ENCODE assay signal across 28 cellular contexts in the genomic region with DNA sequence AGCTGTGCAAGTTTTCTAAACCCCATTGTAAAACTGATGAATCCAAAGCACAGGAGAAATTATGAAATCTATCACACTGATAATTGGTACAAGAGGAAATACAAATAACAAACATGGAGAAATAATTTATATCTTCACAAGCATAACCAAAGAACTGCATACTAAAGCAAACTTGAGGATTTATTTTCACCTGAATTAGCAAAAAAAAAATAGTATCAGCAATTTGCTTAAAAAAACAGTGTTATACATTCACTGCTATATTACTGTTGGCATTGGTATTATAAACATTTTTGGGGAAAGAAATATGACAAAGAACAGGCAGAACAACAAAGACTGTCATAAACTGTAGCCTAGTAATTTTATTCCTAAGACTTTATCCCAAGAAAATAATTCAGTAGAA.
"Had no signal": no experiment of that assay in that cellular context is flagged by ENCODE, and none has a peak within 500 bp of the region (broad histone marks: within the 10 kb centered on the region; RNA-seq: fewer than 3 reads in every experiment).

No MANE protein-coding gene starts in this region.

- H3K9ac ChIP-seq: neural progenitor cell, parathyroid adenoma had no signal

- H3K4me3 ChIP-seq: hepatocyte, left lung, lower lobe of right lung, neural progenitor cell, right atrium auricular region, skin epidermis, stomach, testis, thyroid gland, transverse colon, upper lobe of left lung, vagina had no signal

- ATAC-seq: left colon; left lung; lower lobe of right lung; naive thymus-derived CD8-positive, alpha-beta T cell; sciatic nerve; stimulated activated naive B cell treated with anti-CD40 and anti-IgM and Interleukin-4, amounts not matched to agents 10 μg/mL and 1 μg/mL and 100 μg/mL, for 72 hours; stimulated activated naive CD8-positive, alpha-beta T cell treated with anti-CD3 and anti-CD28 coated beads, Interleukin-15, Interleukin-2, amounts not matched to agents 100 U/mL and 50 U/mL, for 24 hours had no signal

- H3K36me3 ChIP-seq: left lung, lower lobe of right lung, neural progenitor cell, neutrophil, right atrium auricular region, stomach, thyroid gland, transverse colon, upper lobe of left lung, vagina had no signal

- H3K9me3 Mint-ChIP-seq: nephron had no signal

- H3K4me1 ChIP-seq: left lung, lower lobe of right lung, parathyroid adenoma, right atrium auricular region, stomach, testis, thyroid gland, transverse colon, upper lobe of left lung, vagina had no signal

- H3K4me2 ChIP-seq: hepatocyte, neural progenitor cell had no signal

- H3K4me3 Mint-ChIP-seq: naive thymus-derived CD8-positive, alpha-beta T cell; nephron; stimulated activated naive B cell treated with anti-CD40 and anti-IgM and Interleukin-4, amounts not matched to agents 10 μg/mL and 1 μg/mL and 100 μg/mL, for 72 hours had no signal

- H3K27me3 ChIP-seq: hepatocyte, left lung, neural progenitor cell, neutrophil, right atrium auricular region, stomach, testis, thyroid gland, transverse colon, upper lobe of left lung, vagina had no signal

- DNase-seq: left colon; left lung; lower lobe of right lung; mammary epithelial cell; mesenchymal stem cell; naive thymus-derived CD8-positive, alpha-beta T cell; occipital lobe; stimulated activated CD4-positive, alpha-beta T cell treated with anti-CD3 and anti-CD28 coated beads, Interleukin-12 subunit alpha, Interleukin-12 subunit beta, amount 100 ng/mL, for 4 hours; stimulated activated CD4-positive, alpha-beta T cell treated with anti-CD3 and anti-CD28 coated beads, Interleukin-15, amount 100 ng/mL, for 24 hours; stimulated activated CD4-positive, alpha-beta T cell treated with anti-CD3 and anti-CD28 coated beads, Interleukin-2, amount 100 ng/mL, for 24 hours; stimulated activated CD4-positive, alpha-beta T cell treated with anti-CD3 and anti-CD28 coated beads, Interleukin-4, amount 100 ng/mL, for 1 hour; stimulated activated naive B cell treated with anti-CD40 and anti-IgM and Interleukin-4, amounts not matched to agents 10 μg/mL and 1 μg/mL and 100 μg/mL, for 72 hours; stimulated activated naive CD8-positive, alpha-beta T cell treated with anti-CD3 and anti-CD28 coated beads, Interleukin-15, Interleukin-2, amounts not matched to agents 100 U/mL and 50 U/mL, for 24 hours; stomach; testis; thyroid gland; transverse colon; upper lobe of left lung had no signal

- H3K36me3 Mint-ChIP-seq: naive thymus-derived CD8-positive, alpha-beta T cell; stimulated activated naive B cell treated with anti-CD40 and anti-IgM and Interleukin-4, amounts not matched to agents 10 μg/mL and 1 μg/mL and 100 μg/mL, for 72 hours had no signal

- H3K9me3 ChIP-seq: left lung, lower lobe of right lung, neutrophil, right atrium auricular region, stomach, testis, thyroid gland, transverse colon, upper lobe of left lung, vagina had no signal

- H3K79me2 ChIP-seq: hepatocyte, parathyroid adenoma had no signal

- H3K27ac Mint-ChIP-seq: naive thymus-derived CD8-positive, alpha-beta T cell; neural progenitor cell; progenitor cell of endocrine pancreas; stimulated activated naive B cell treated with anti-CD40 and anti-IgM and Interleukin-4, amounts not matched to agents 10 μg/mL and 1 μg/mL and 100 μg/mL, for 72 hours had no signal

- H3K27ac ChIP-seq: hepatocyte, left lung, lower lobe of right lung, neural progenitor cell, neutrophil, parathyroid adenoma, right atrium auricular region, skin epidermis, stomach, testis, thyroid gland, transverse colon, upper lobe of left lung, vagina had no signal

- H2AFZ ChIP-seq: hepatocyte, neural progenitor cell, parathyroid adenoma had no signal

- H3K4me1 Mint-ChIP-seq: naive thymus-derived CD8-positive, alpha-beta T cell; stimulated activated naive B cell treated with anti-CD40 and anti-IgM and Interleukin-4, amounts not matched to agents 10 μg/mL and 1 μg/mL and 100 μg/mL, for 72 hours had no signal
